11 cellular contexts compared by ENCODE assay signal in genomic region chr12:386651-387050, GRCh38. TPM values are rescaled to one million over a fixed set of nuclear protein-coding genes. Genes with fewer than 3 reads are reported as not detected.
DNase-seq lines count a peak whose midpoint lies in the region; ATAC-seq and TF ChIP-seq lines count a peak whose summit lies in the region.
"Had no signal": no experiment of that assay in that cellular context is flagged by ENCODE, and none has a peak within 500 bp of the region (broad histone marks: within the 10 kb centered on the region; RNA-seq: fewer than 3 reads in every experiment).

No MANE protein-coding gene starts in this region.

- H3K4me3 ChIP-seq in heart left ventricle (peak overlapping the region in 7 of 12 donors; percentile 73 to 91 (median 83)), heart right ventricle (peak overlapping the region in 5 of 10 donors; percentile 85 to 95 (median 90)), WI38 (ENCODE audit: low read depth, low read length) (peak overlapping the region; percentile 78), thoracic aorta (peak overlapping the region; percentile 86), upper lobe of left lung (peak overlapping the region in 2 of 4 donors; percentile 74 to 87)

- H3K9me3 ChIP-seq in heart left ventricle (no peaks in the 10 kb centered on the region), heart right ventricle (no peaks in the 10 kb centered on the region), thoracic aorta (no peaks in the 10 kb centered on the region), upper lobe of left lung (no peaks in the 10 kb centered on the region)
- H3K9me3 ChIP-seq: gastroesophageal sphincter had no signal

- intact Hi-C loops in heart left ventricle (cut with DNase I): no loop called here
- intact Hi-C loops in heart right ventricle (cut with DNase I): no loop called here

- H3K27ac ChIP-seq in heart left ventricle (no peak overlapping the region), heart right ventricle (peak overlapping the region in 2 of 10 donors; percentile 86 to 89), thoracic aorta (no peak overlapping the region), upper lobe of left lung (no peak overlapping the region)

- H3K36me3 ChIP-seq in heart left ventricle (peaks cover 0 to 47% (median 35%) of the 10 kb centered on the region in 9 donors), heart right ventricle (peaks cover 0 to 49% (median 28%) of the 10 kb centered on the region in 9 donors), thoracic aorta (peaks cover 28% of the 10 kb centered on the region), upper lobe of left lung (peaks cover 10 to 32% (median 29%) of the 10 kb centered on the region in 4 donors)

- no peak for DNase-seq in heart left ventricle
- no peak for DNase-seq in heart right ventricle
- DNase-seq in glomerular visceral epithelial cell (ENCODE audit: extremely low spot score): peak; percentile 28
- no peak for DNase-seq in thoracic aorta (ENCODE audit: low spot score)
- no peak for DNase-seq in upper lobe of left lung
- no peak for DNase-seq in islet precursor cell
- DNase-seq: activated CD4-positive, CD25-positive, alpha-beta regulatory T cell; NCI-H1417 had no signal

- 62 to 66% (median 63%) methylated on average over 4 of the region's 4 CpGs for WGBS in heart left ventricle, 4 donors
- WGBS in heart right ventricle, 2 donors: 63 to 72% methylated on average over 4 of the region's 4 CpGs
- 55 to 66% methylated on average over 4 of the region's 4 CpGs for WGBS in upper lobe of left lung, 2 donors

- no peak for TF ChIP-seq POLR2A in heart left ventricle (IDR thresholded peaks at IDR 0.05)
- TF ChIP-seq POLR2A in upper lobe of left lung (IDR thresholded peaks at IDR 0.05): no peak

- H3K27me3 ChIP-seq in heart left ventricle (no peaks in the 10 kb centered on the region), heart right ventricle (no peaks in the 10 kb centered on the region), thoracic aorta (replicated peaks; ENCODE audit: insufficient read depth) (no peaks in the 10 kb centered on the region), upper lobe of left lung (no peaks in the 10 kb centered on the region)
- H3K27me3 ChIP-seq: gastroesophageal sphincter had no signal

- H3K4me1 ChIP-seq in heart left ventricle (peaks cover 7 to 39% (median 28%) of the 10 kb centered on the region in 12 donors), heart right ventricle (peaks cover 0 to 44% (median 36%) of the 10 kb centered on the region in 9 donors), thoracic aorta (ENCODE audit: control insufficient read depth in 1 of 2, low read depth in 2 of 2) (peaks cover 23 to 29% of the 10 kb centered on the region in 2 donors), upper lobe of left lung (peaks cover 22 to 40% (median 27%) of the 10 kb centered on the region in 4 donors)

- TF ChIP-seq CTCF in heart left ventricle (IDR thresholded peaks at IDR 0.05) (no peak), heart right ventricle (IDR thresholded peaks at IDR 0.05) (no peak), WI38 (IDR thresholded peaks at IDR 0.05; ENCODE audit: low read depth, low read length) (no peak), thoracic aorta (IDR thresholded peaks at IDR 0.05) (no peak), upper lobe of left lung (IDR thresholded peaks at IDR 0.05) (no peak)

- no peak for TF ChIP-seq EP300 in upper lobe of left lung (IDR thresholded peaks at IDR 0.05)

- no peak for ATAC-seq in heart left ventricle
- ATAC-seq in heart right ventricle: no peak
- ATAC-seq in thoracic aorta (ENCODE audit: insufficient number of reproducible peaks, low FRiP score, low read depth): no peak
- no peak for ATAC-seq in GM21528 (IDR thresholded peaks at IDR 0.05; ENCODE audit: low FRiP score, unreplicated experiment)
- no peak for ATAC-seq in upper lobe of left lung (ENCODE audit: low FRiP score in 2 of 2)
- ATAC-seq: gastroesophageal sphincter had no signal

RNA-seq across cellular contexts. Expression of gene KDM5A, which starts 2.5 kb away (rescaled TPM):
- total RNA-seq in heart left ventricle (10 to 100 TPM; 21.8 to 55.6 (median 34.6) TPM), heart right ventricle (10 to 100 TPM; 28.6 to 46.0 (median 34.8) TPM), thoracic aorta (10 to 100 TPM; 52.8 to 57.7 TPM), upper lobe of left lung (10 to 100 TPM; 51.2 to 79.6 (median 60.1) TPM)
- polyA plus RNA-seq in heart left ventricle (1 to 10 TPM; 4.7 to 9.3 TPM), heart right ventricle (1 to 10 TPM; 3.0 to 8.2 TPM)

RNA-seq across cellular contexts. Expression of gene CCDC77, which starts 14.8 kb away (rescaled TPM):
- total RNA-seq in heart left ventricle (1 to 10 TPM; 1.3 to 4.6 (median 2.6) TPM), heart right ventricle (1 to 10 TPM; 1.8 to 4.5 (median 3.6) TPM), thoracic aorta (1 to 10 TPM; 5.6 to 7.2 TPM), upper lobe of left lung (10 to 100 TPM in 1 of 6 donors, 1 to 10 TPM in 5; 6.5 to 25.1 (median 7.6) TPM)
- polyA plus RNA-seq in heart left ventricle (1 to 10 TPM; 2.9 to 3.0 TPM), heart right ventricle (1 to 10 TPM; 2.4 to 4.2 TPM)
